In the genomic region with DNA sequence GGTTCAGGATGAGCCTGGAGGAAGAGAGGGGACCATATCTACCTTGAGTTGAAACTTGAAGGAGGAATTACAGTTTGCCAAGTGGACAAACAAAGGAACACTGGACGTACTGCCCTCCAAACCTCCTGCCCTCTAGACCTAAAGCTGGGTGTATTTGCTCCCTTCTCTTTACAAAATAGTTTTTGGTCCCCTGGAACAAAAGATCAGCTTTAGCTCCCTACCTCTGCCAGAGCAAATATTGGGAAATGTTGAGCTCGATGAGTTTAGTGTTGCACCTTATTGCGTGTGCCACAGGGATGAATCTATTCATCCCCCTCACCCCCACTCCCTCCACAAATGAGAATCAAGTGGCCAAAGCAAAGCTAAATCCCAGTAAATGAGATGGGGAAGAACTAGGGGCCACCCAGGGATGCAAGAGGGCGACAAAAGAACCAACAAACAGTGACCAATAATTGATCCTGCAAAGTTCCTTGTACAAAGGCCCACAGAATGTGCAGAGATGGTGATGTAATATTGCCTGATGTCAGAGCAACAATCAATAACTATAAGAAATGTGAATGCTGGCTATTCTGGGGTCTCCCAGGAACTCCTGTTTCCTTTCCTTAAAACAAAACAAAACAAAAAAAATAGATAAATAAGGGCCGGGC, we compare ENCODE assay signal across 1 cellular context.
TF ChIP-seq lines count a peak whose summit lies in the region.

No MANE protein-coding gene starts in this region.

TF ChIP-seq in GM23338, 12 proteins besides CTCF, POLR2A, EP300 and RAD21:
- no peak for TF ChIP-seq ZNF462 (CRISPR knock-in tag; IDR thresholded peaks at IDR 0.05)
- no peak for TF ChIP-seq ZNF331 (CRISPR knock-in tag; IDR thresholded peaks at IDR 0.05; ENCODE audit: low read depth)
- TF ChIP-seq, protein P1, sequence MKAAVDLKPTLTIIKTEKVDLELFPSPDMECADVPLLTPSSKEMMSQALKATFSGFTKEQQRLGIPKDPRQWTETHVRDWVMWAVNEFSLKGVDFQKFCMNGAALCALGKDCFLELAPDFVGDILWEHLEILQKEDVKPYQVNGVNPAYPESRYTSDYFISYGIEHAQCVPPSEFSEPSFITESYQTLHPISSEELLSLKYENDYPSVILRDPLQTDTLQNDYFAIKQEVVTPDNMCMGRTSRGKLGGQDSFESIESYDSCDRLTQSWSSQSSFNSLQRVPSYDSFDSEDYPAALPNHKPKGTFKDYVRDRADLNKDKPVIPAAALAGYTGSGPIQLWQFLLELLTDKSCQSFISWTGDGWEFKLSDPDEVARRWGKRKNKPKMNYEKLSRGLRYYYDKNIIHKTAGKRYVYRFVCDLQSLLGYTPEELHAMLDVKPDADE (IDR thresholded peaks at IDR 0.05), result no peak
- TF ChIP-seq JUNB (IDR thresholded peaks at IDR 0.05; ENCODE audit: unreplicated experiment), result no peak
- TF ChIP-seq POLR2AphosphoS5 (IDR thresholded peaks at IDR 0.05; ENCODE audit: low read depth), result no peak
- no peak for TF ChIP-seq ZNF114 (CRISPR knock-in tag; IDR thresholded peaks at IDR 0.05)
- TF ChIP-seq EZH2phosphoT487 (IDR thresholded peaks at IDR 0.05; ENCODE audit: unreplicated experiment), result no peak
- TF ChIP-seq, protein P2, sequence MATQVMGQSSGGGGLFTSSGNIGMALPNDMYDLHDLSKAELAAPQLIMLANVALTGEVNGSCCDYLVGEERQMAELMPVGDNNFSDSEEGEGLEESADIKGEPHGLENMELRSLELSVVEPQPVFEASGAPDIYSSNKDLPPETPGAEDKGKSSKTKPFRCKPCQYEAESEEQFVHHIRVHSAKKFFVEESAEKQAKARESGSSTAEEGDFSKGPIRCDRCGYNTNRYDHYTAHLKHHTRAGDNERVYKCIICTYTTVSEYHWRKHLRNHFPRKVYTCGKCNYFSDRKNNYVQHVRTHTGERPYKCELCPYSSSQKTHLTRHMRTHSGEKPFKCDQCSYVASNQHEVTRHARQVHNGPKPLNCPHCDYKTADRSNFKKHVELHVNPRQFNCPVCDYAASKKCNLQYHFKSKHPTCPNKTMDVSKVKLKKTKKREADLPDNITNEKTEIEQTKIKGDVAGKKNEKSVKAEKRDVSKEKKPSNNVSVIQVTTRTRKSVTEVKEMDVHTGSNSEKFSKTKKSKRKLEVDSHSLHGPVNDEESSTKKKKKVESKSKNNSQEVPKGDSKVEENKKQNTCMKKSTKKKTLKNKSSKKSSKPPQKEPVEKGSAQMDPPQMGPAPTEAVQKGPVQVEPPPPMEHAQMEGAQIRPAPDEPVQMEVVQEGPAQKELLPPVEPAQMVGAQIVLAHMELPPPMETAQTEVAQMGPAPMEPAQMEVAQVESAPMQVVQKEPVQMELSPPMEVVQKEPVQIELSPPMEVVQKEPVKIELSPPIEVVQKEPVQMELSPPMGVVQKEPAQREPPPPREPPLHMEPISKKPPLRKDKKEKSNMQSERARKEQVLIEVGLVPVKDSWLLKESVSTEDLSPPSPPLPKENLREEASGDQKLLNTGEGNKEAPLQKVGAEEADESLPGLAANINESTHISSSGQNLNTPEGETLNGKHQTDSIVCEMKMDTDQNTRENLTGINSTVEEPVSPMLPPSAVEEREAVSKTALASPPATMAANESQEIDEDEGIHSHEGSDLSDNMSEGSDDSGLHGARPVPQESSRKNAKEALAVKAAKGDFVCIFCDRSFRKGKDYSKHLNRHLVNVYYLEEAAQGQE (IDR thresholded peaks at IDR 0.05; ENCODE audit: unreplicated experiment), result no peak
- TF ChIP-seq STAT1 (IDR thresholded peaks at IDR 0.05; ENCODE audit: unreplicated experiment), result no peak
